1 cellular context compared by ENCODE assay signal in genomic region chr1:19010503-19010902, GRCh38.
TF ChIP-seq lines count a peak whose summit lies in the region.

No MANE protein-coding gene starts in this region.

TF ChIP-seq in GM12878, 131 proteins besides CTCF, POLR2A, EP300 and RAD21 (continued from another document):
- no peak for TF ChIP-seq RFX5 (IDR thresholded peaks at IDR 0.05; ENCODE audit: low read depth, low read length)
- TF ChIP-seq EED (IDR thresholded peaks at IDR 0.05; ENCODE audit: low read depth), result no peak
- TF ChIP-seq MLLT1 (IDR thresholded peaks at IDR 0.05), result no peak
- no peak for TF ChIP-seq POLR2AphosphoS5 (IDR thresholded peaks at IDR 0.05; ENCODE audit: low read length)
- no peak for TF ChIP-seq ASH2L (IDR thresholded peaks at IDR 0.05; ENCODE audit: borderline replicate concordance, low read depth)
- TF ChIP-seq RUNX3 (IDR thresholded peaks at IDR 0.05; ENCODE audit: low read length), result no peak
- TF ChIP-seq PAX5 (IDR thresholded peaks at IDR 0.05; ENCODE audit: borderline replicate concordance, low read depth, low read length), result no peak
- no peak for TF ChIP-seq KDM1A (IDR thresholded peaks at IDR 0.05; ENCODE audit: borderline replicate concordance)
- TF ChIP-seq GABPA (IDR thresholded peaks at IDR 0.05; ENCODE audit: low read depth), result no peak
- no peak for TF ChIP-seq MTA2 (IDR thresholded peaks at IDR 0.05; ENCODE audit: low read depth)
- TF ChIP-seq SPI1 (IDR thresholded peaks at IDR 0.05; ENCODE audit: borderline replicate concordance, insufficient read depth, low read depth, low read length), result no peak
TF ChIP-seq in GM12878: peak in this region for 0.
